ENCODE assay signal across 1 cellular context in genomic region chr14:28731358-28731757, GRCh38.
A peak's percentile ranks its signal among the peaks of the same experiment; 100 is the strongest.
TF ChIP-seq lines count a peak whose summit lies in the region.

No MANE protein-coding gene starts in this region.

TF ChIP-seq in H1, 55 proteins besides CTCF, POLR2A, EP300 and RAD21:
- no peak for TF ChIP-seq SAP30 (IDR thresholded peaks at IDR 0.05; ENCODE audit: insufficient read depth, insufficient replicate concordance, low read length)
- TF ChIP-seq CEBPB (IDR thresholded peaks at IDR 0.05; ENCODE audit: low read depth, low read length), result peak; percentile 49; the same call in 1 of the 2 replicates
